8 cellular contexts compared by ENCODE assay signal in genomic region chr6:135451617-135452190, GRCh38. TPM values are rescaled to one million over a fixed set of nuclear protein-coding genes. Genes with fewer than 3 reads are reported as not detected.
DNase-seq lines count a peak whose midpoint lies in the region; ATAC-seq and TF ChIP-seq lines count a peak whose summit lies in the region.

No MANE protein-coding gene starts in this region.

- no peak for TF ChIP-seq POLR2A in IMR-90 (IDR thresholded peaks at IDR 0.05; ENCODE audit: low read depth, low read length)

- H3K18ac ChIP-seq in IMR-90 (ENCODE audit: low read depth, low read length), result no peak overlapping the region

- dilution Hi-C loops in IMR-90 (cut with HindIII; ENCODE audit: low sequenced_read_pairs, unreplicated experiment), result no loop called here

- no peak overlapping the region for H2BK120ac ChIP-seq in IMR-90 (ENCODE audit: low read depth, low read length)

- DNase-seq in Caki2 (ENCODE audit: low read depth) (peak; percentile 44), IMR-90 (peak; percentile 43), SK-MEL-5 (ENCODE audit: low read depth, low spot score) (peak; percentile 65), fibroblast of gingiva (ENCODE audit: low read depth) (peak; percentile 14), renal cortical epithelial cell (ENCODE audit: low read depth) (peak; percentile 59), Right ventricle myocardium inferior (ENCODE audit: missing footprints) (no peak)

- TF ChIP-seq CTCF in IMR-90 (conservative IDR thresholded peaks at IDR 0.05; ENCODE audit: low read depth, low read length), result peak; percentile 68

- H3K23ac ChIP-seq in IMR-90 (ENCODE audit: low read depth, low read length), result no peak overlapping the region

- no TSS peak for BruUV-seq in IMR-90 (replicated peaks; lab: Mats Ljungman, UMichigan)

- no peak overlapping the region for H3K56ac ChIP-seq in IMR-90 (ENCODE audit: extremely low read depth, insufficient read depth, low read length)

- H3K9me3 ChIP-seq in IMR-90 (ENCODE audit: control insufficient read depth, insufficient read depth, low read length), result no peaks in the 10 kb centered on the region

- H4K91ac ChIP-seq in IMR-90 (ENCODE audit: insufficient read depth, low read depth, low read length), result no peak overlapping the region

- intact Hi-C loops in IMR-90 (cut with micrococcal nuclease), result loop anchor here (1.0 to 5.0 kb wide), 5 partner anchors 46 to 1096 kb away; partner anchors contain the start of gene AHI1
- intact Hi-C loops in Right ventricle myocardium inferior (cut with DNase I), result no loop called here

- H3K27ac ChIP-seq in IMR-90 (ENCODE audit: insufficient read depth, low read length), result no peak overlapping the region

- H3K4me1 ChIP-seq in IMR-90 (ENCODE audit: control insufficient read depth, insufficient read depth, low read length), result no peaks in the 10 kb centered on the region

- TF ChIP-seq RAD21 in IMR-90 (IDR thresholded peaks at IDR 0.05; ENCODE audit: low read length), result peak; percentile 72

- H3K4me3 ChIP-seq in IMR-90 (ENCODE audit: insufficient read depth, low read depth, low read length), result no peak overlapping the region

- H4K20me1 ChIP-seq in IMR-90 (ENCODE audit: insufficient read depth, low read length), result no peaks in the 10 kb centered on the region

- POLR2A ChIA-PET in IMR-90 (lab: Charles Lee; ENCODE audit: unreplicated experiment), result no interaction called here

- no peak overlapping the region for H2BK5ac ChIP-seq in IMR-90 (ENCODE audit: low read depth, low read length, poor library complexity, severe bottlenecking)

- no CpG with 5 or more reads among the region's 2 CpGs for WGBS in IMR-90 (ENCODE audit: extremely low coverage in 2 of 2, insufficient read length in 1 of 2), 2 experiments

- H3K4ac ChIP-seq in IMR-90 (ENCODE audit: low read depth, low read length), result no peak overlapping the region

- peak overlapping the region in 1 of 2 experiments; percentile 71; a peak in 1 of 4 replicates for H4K8ac ChIP-seq in IMR-90 (ENCODE audit: low read depth in 2 of 2, low read length in 2 of 2)

- H3K27me3 ChIP-seq in IMR-90 (ENCODE audit: control insufficient read depth, insufficient read depth, low read length), result no peaks in the 10 kb centered on the region

- H2AK5ac ChIP-seq in IMR-90 (ENCODE audit: low read depth, low read length), result no peak overlapping the region

- H3K4me2 ChIP-seq in IMR-90 (ENCODE audit: low read depth, low read length), result no peak overlapping the region

- H3K9ac ChIP-seq in IMR-90 (ENCODE audit: low read depth, low read length), result no peak overlapping the region

- no peak overlapping the region for H4K5ac ChIP-seq in IMR-90 (ENCODE audit: low read depth, low read length)

- H3K14ac ChIP-seq in IMR-90 (replicated peaks; ENCODE audit: low read depth, low read length), result no peak overlapping the region

- no peaks in the 10 kb centered on the region for H3K9me1 ChIP-seq in IMR-90 (ENCODE audit: insufficient read depth, low read length)

- peaks cover 7% of the 10 kb centered on the region; the same call in 1 of the 2 replicates for H3K36me3 ChIP-seq in IMR-90 (ENCODE audit: control insufficient read depth, insufficient read depth, low read length)

- H3K79me1 ChIP-seq in IMR-90 (ENCODE audit: low read depth in 1 of 2, low read length in 2 of 2), result no peaks in the 10 kb centered on the region

- no peak overlapping the region for H2BK20ac ChIP-seq in IMR-90 (ENCODE audit: low read depth, low read length)

- in situ Hi-C loops in Caki2 (cut with HindIII; ENCODE audit: low pct_unique_long_range_greater_than_20kb, low sequenced_read_pairs), result no loop called here
- in situ Hi-C loops in IMR-90 (cut with MboI; ENCODE audit: low sequenced_read_pairs), result loop anchor here (25.0 kb wide), 1 partner anchor 1086 kb away; no protein-coding TSS in a partner anchor
- in situ Hi-C loops in SK-MEL-5 (cut with HindIII; ENCODE audit: low pct_unique_long_range_greater_than_20kb, low sequenced_read_pairs), result no loop called here

- CTCF ChIA-PET in IMR-90 (lab: Yijun Ruan, JAX), result interaction anchor here (2.1 kb wide), 1 partner anchor 775 kb away, joined by 8 read pairs; no protein-coding TSS in a partner anchor

- no peak overlapping the region for H2AK9ac ChIP-seq in IMR-90 (replicated peaks; ENCODE audit: low read depth, low read length, poor library complexity)

- no peak overlapping the region for H2AFZ ChIP-seq in IMR-90 (replicated peaks; ENCODE audit: low read length, poor library complexity)

- peak; percentile 29; the same call in 1 of the 2 replicates for ATAC-seq in IMR-90 (ENCODE audit: low read depth)
- no peak for ATAC-seq in GM18873 (IDR thresholded peaks at IDR 0.05; ENCODE audit: low FRiP score, unreplicated experiment)
- ATAC-seq in HG03175 (IDR thresholded peaks at IDR 0.05; ENCODE audit: unreplicated experiment), result no peak
- no peak for ATAC-seq in Right ventricle myocardium inferior

- H2BK15ac ChIP-seq in IMR-90 (ENCODE audit: low read depth, low read length), result no peak overlapping the region

TF ChIP-seq in IMR-90, 13 proteins besides CTCF, POLR2A, EP300 and RAD21:
- TF ChIP-seq NFE2L2 (IDR thresholded peaks at IDR 0.05; ENCODE audit: low read depth, low read length) (no peak), USF2 (IDR thresholded peaks at IDR 0.05; ENCODE audit: low read depth, low read length) (no peak), MXI1 (IDR thresholded peaks at IDR 0.05; ENCODE audit: borderline replicate concordance, low read depth, low read length) (no peak), CHD1 (IDR thresholded peaks at IDR 0.05; ENCODE audit: low read depth, low read length) (no peak), SMC3 (IDR thresholded peaks at IDR 0.05; ENCODE audit: low read depth, low read length) (peak; percentile 48), CEBPB (IDR thresholded peaks at IDR 0.05; ENCODE audit: low read depth, low read length) (no peak), MAFK (IDR thresholded peaks at IDR 0.05; ENCODE audit: low read depth, low read length) (peak; percentile 31), ELK1 (IDR thresholded peaks at IDR 0.05; ENCODE audit: borderline replicate concordance, low read depth, low read length) (no peak), RFX5 (IDR thresholded peaks at IDR 0.05; ENCODE audit: low read depth, low read length) (no peak), RCOR1 (IDR thresholded peaks at IDR 0.05; ENCODE audit: insufficient replicate concordance, low read length) (no peak), BHLHE40 (IDR thresholded peaks at IDR 0.05; ENCODE audit: low read depth, low read length) (no peak), FOS (IDR thresholded peaks at IDR 0.05; ENCODE audit: low read depth, low read length) (no peak)
TF ChIP-seq in IMR-90: peak in this region for 2.

RNA-seq across cellular contexts. Expression of gene AHI1, which starts 45.8 kb away (rescaled TPM):
- 3.3 and 11.7 TPM in 2 replicates for total RNA-seq in Caki2 (2014; rRNA removed; shearing (Covaris generic); ENCODE audit: low replicate concordance)
- total RNA-seq in IMR-90 (2012; rRNA removed), result 19.4 and 25.0 TPM in 2 replicates
- 7.5 and 9.5 TPM in 2 replicates for polyA plus RNA-seq in IMR-90 (2012; rRNA removed)
- 1.0 and 1.9 TPM in 2 replicates for polyA plus RNA-seq in IMR-90 (2012; cell fraction: cytosol; rRNA removed)
- polyA plus RNA-seq in IMR-90 (2012; cell fraction: nucleus; rRNA removed; ENCODE audit: low replicate concordance), result 3.6 and 36.5 TPM in 2 replicates
- 5.8 and 7.4 TPM in 2 replicates for total RNA-seq in SK-MEL-5 (2014; rRNA removed; shearing (Covaris generic))
- 2.9 and 5.4 TPM in 2 replicates for polyA plus RNA-seq in SK-MEL-5 (2015; cell fraction: cytosol; rRNA removed)
- 29.7 and 40.6 TPM in 2 replicates for polyA plus RNA-seq in SK-MEL-5 (2015; cell fraction: nucleus; rRNA removed)
- total RNA-seq in renal cortical epithelial cell, result 4.2 and 18.4 TPM in 2 replicates
- total RNA-seq in Right ventricle myocardium inferior, result 9.2 TPM
